Comparison of ENCODE assay signal across 17 cellular contexts in the genomic region with DNA sequence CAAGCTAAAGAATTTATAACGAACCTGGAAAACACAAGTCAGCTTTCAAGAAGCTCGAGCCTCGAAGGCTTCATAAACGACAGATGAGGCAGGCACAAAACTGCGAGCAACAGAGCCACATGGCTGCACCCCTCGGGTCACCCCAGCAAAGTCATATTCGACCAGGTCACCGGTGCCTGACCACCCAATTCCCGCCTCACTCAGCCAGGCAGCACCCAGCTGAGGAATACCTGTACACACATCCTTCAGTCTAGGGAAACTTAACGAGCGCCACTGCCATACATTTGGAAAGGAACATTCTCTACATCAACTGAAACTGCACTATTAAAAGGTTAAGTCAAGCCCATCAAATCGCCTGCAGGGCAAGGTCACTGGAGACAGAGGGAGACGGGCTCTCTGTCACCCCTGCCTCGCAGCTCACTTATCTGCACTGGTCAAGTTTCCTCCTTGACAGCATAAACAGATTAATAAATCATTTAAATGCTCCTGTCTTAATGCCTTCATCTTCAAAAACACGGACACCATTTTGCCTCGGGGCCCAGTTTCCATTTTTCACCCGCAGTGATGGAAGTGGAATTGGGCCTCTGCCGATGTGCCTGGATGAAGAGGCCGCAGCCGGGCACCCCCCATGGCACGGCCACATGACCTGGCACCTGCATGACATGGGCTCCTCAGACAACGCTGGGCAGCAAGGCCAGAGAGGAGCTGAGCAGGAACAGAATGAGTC.
"Had no signal": no experiment of that assay in that cellular context is flagged by ENCODE, and none has a peak within 500 bp of the region (broad histone marks: within the 10 kb centered on the region; RNA-seq: fewer than 3 reads in every experiment).

No MANE protein-coding gene starts in this region.

- H3K36me3 ChIP-seq: breast epithelium, transverse colon had no signal

- DNase-seq: activated B cell treated with CpG ODN at 0.5 μM for 24 hours; activated CD4-positive, alpha-beta T cell treated with anti-CD3 and anti-CD28 coated beads, Interleukin-2, amount 10 ng/mL, durations not matched to agents 24 days and 14 days; activated CD8-positive, alpha-beta memory T cell treated with anti-CD3 and anti-CD28 coated beads for 24 hours; activated gamma-delta T cell treated with Interleukin-2 at 50 U/mL for 16 hours; activated naive CD8-positive, alpha-beta T cell treated with anti-CD3 and anti-CD28 coated beads, Interleukin-2, amount 10 ng/mL, durations not matched to agents 7 days and 5 days; anterior cingulate cortex; foreskin melanocyte; left ventricle myocardium inferior; mesendoderm; retina; stimulated activated naive B cell treated with anti-CD40 and anti-IgM and Interleukin-4, amounts not matched to agents 10 μg/mL and 1 μg/mL and 100 μg/mL, for 72 hours; T-cell; T1000; transverse colon had no signal

- H3K27me3 ChIP-seq: breast epithelium, transverse colon had no signal

- H3K9me3 ChIP-seq: breast epithelium, left ventricle myocardium inferior, transverse colon had no signal

- H3K4me1 ChIP-seq: breast epithelium, parathyroid adenoma had no signal

- H3K4me3 ChIP-seq: breast epithelium, left ventricle myocardium inferior, SK-N-MC, transverse colon had no signal

- H2AFZ ChIP-seq: parathyroid adenoma had no signal

- H3K27ac ChIP-seq: breast epithelium, left ventricle myocardium inferior, parathyroid adenoma, SK-N-MC, transverse colon had no signal

- ATAC-seq: stimulated activated naive B cell treated with anti-CD40 and anti-IgM and Interleukin-4, amounts not matched to agents 10 μg/mL and 1 μg/mL and 100 μg/mL, for 72 hours; T-cell had no signal

- H3K79me2 ChIP-seq: parathyroid adenoma had no signal
